Comparison of ENCODE assay signal across 22 cellular contexts in genomic region chr6:42707595-42707994, GRCh38. TPM values are rescaled to one million over a fixed set of nuclear protein-coding genes. Genes with fewer than 3 reads are reported as not detected.
A peak's percentile ranks its signal among the peaks of the same experiment; 100 is the strongest.
DNase-seq lines count a peak whose midpoint lies in the region; ATAC-seq and TF ChIP-seq lines count a peak whose summit lies in the region.
"Had no signal": no experiment of that assay in that cellular context is flagged by ENCODE, and none has a peak within 500 bp of the region (broad histone marks: within the 10 kb centered on the region; RNA-seq: fewer than 3 reads in every experiment).

No MANE protein-coding gene starts in this region.

- H3K27me3 Mint-ChIP-seq in activated CD8-positive, alpha-beta memory T cell treated with anti-CD3 and anti-CD28 coated beads, Interleukin-2, amount 10 ng/mL, durations not matched to agents 7 days and 5 days = no peaks in the 10 kb centered on the region
- H3K27me3 Mint-ChIP-seq in activated naive CD8-positive, alpha-beta T cell = no peaks in the 10 kb centered on the region
- no peaks in the 10 kb centered on the region for H3K27me3 Mint-ChIP-seq in activated naive CD8-positive, alpha-beta T cell treated with anti-CD3 and anti-CD28 coated beads for 36 hours
- H3K27me3 Mint-ChIP-seq in chondrocyte (ENCODE audit: low read depth) = no peaks in the 10 kb centered on the region
- H3K27me3 Mint-ChIP-seq: CD4-positive, alpha-beta T cell had no signal

- H3K4me1 ChIP-seq in right cardiac atrium (ENCODE audit: control insufficient read depth, insufficient read depth, low read length) = no peaks in the 10 kb centered on the region

- CTCF ChIA-PET in activated CD8-positive, alpha-beta memory T cell treated with anti-CD3 and anti-CD28 coated beads, Interleukin-2, amount 10 ng/mL, durations not matched to agents 7 days and 5 days (lab: Charles Lee) = interaction anchor here (0.5 kb wide), 2 partner anchors 12 to 166 kb away, joined by 3 read pairs; no protein-coding TSS in a partner anchor

- peaks cover 8% of the 10 kb centered on the region for H3K9me3 Mint-ChIP-seq in activated CD8-positive, alpha-beta memory T cell treated with anti-CD3 and anti-CD28 coated beads, Interleukin-2, amount 10 ng/mL, durations not matched to agents 7 days and 5 days (ENCODE audit: low read depth)
- H3K9me3 Mint-ChIP-seq in activated naive CD8-positive, alpha-beta T cell (ENCODE audit: low read depth) = no peaks in the 10 kb centered on the region
- peaks cover 4% of the 10 kb centered on the region for H3K9me3 Mint-ChIP-seq in activated naive CD8-positive, alpha-beta T cell treated with anti-CD3 and anti-CD28 coated beads for 36 hours
- H3K9me3 Mint-ChIP-seq in chondrocyte (ENCODE audit: low read depth) = peaks cover 9% of the 10 kb centered on the region
- no peaks in the 10 kb centered on the region for H3K9me3 Mint-ChIP-seq in stimulated activated effector memory CD8-positive, alpha-beta T cell treated with anti-CD3 and anti-CD28 coated beads, Interleukin-12 subunit alpha, Interleukin-12 subunit beta, amount 100 ng/mL, for 72 hours
- H3K9me3 Mint-ChIP-seq: CD4-positive, alpha-beta T cell had no signal

- H3K9me3 ChIP-seq in right cardiac atrium (ENCODE audit: control insufficient read depth, low read length) = no peaks in the 10 kb centered on the region

- no peak overlapping the region for H3K4me3 Mint-ChIP-seq in activated CD8-positive, alpha-beta memory T cell treated with anti-CD3 and anti-CD28 coated beads, Interleukin-2, amount 10 ng/mL, durations not matched to agents 7 days and 5 days
- H3K4me3 Mint-ChIP-seq in activated naive CD8-positive, alpha-beta T cell = no peak overlapping the region
- H3K4me3 Mint-ChIP-seq in activated naive CD8-positive, alpha-beta T cell treated with anti-CD3 and anti-CD28 coated beads for 36 hours = no peak overlapping the region
- H3K4me3 Mint-ChIP-seq in chondrocyte (ENCODE audit: unreplicated experiment) = no peak overlapping the region
- H3K4me3 Mint-ChIP-seq in stimulated activated effector memory CD8-positive, alpha-beta T cell treated with anti-CD3 and anti-CD28 coated beads, Interleukin-12 subunit alpha, Interleukin-12 subunit beta, amount 100 ng/mL, for 72 hours = no peak overlapping the region
- H3K4me3 Mint-ChIP-seq: B cell; CD4-positive, alpha-beta T cell; CD8-positive, alpha-beta memory T cell had no signal

- H3K27ac Mint-ChIP-seq in activated CD8-positive, alpha-beta memory T cell treated with anti-CD3 and anti-CD28 coated beads, Interleukin-2, amount 10 ng/mL, durations not matched to agents 7 days and 5 days = no peak overlapping the region
- peak overlapping the region; percentile 34 for H3K27ac Mint-ChIP-seq in activated naive CD8-positive, alpha-beta T cell
- no peak overlapping the region for H3K27ac Mint-ChIP-seq in activated naive CD8-positive, alpha-beta T cell treated with anti-CD3 and anti-CD28 coated beads for 36 hours
- no peak overlapping the region for H3K27ac Mint-ChIP-seq in chondrocyte (ENCODE audit: unreplicated experiment)
- H3K27ac Mint-ChIP-seq in stimulated activated effector memory CD8-positive, alpha-beta T cell treated with anti-CD3 and anti-CD28 coated beads, Interleukin-12 subunit alpha, Interleukin-12 subunit beta, amount 100 ng/mL, for 72 hours = no peak overlapping the region
- H3K27ac Mint-ChIP-seq: B cell; CD4-positive, alpha-beta T cell had no signal

- no peak for DNase-seq in activated CD8-positive, alpha-beta memory T cell treated with anti-CD3 and anti-CD28 coated beads, Interleukin-2, amount 10 ng/mL, durations not matched to agents 7 days and 5 days
- DNase-seq in activated CD8-positive, alpha-beta memory T cell treated with anti-CD3 and anti-CD28 coated beads, Interleukin-2, amount 50 U/mL, for 48 hours = no peak
- DNase-seq in activated naive CD8-positive, alpha-beta T cell treated with anti-CD3 and anti-CD28 coated beads for 36 hours = no peak
- DNase-seq in chondrocyte (ENCODE audit: low spot score) (peak; percentile 46), NCI-H446 treated with DMSO at 0.1 percent for 48 hours (lab: John Stamatoyannopoulos, UW) (no peak), right cardiac atrium (no peak)
- no peak for DNase-seq in stimulated activated effector memory CD8-positive, alpha-beta T cell treated with anti-CD3 and anti-CD28 coated beads, Interleukin-12 subunit alpha, Interleukin-12 subunit beta, amount 100 ng/mL, for 72 hours (ENCODE audit: low spot score in 2 of 2)
- DNase-seq: CD4-positive, alpha-beta T cell; CD8-positive, alpha-beta memory T cell; DMS 273 treated with DMSO at 0.1 percent for 48 hours; DMS79; EL; GDM1; GM23248; H7; HCEC 1CT had no signal

- no peak for TF ChIP-seq CTCF in chondrocyte (IDR thresholded peaks at IDR 0.05)

- no peak overlapping the region for H3K4me3 ChIP-seq in right cardiac atrium (ENCODE audit: low read length)
- H3K4me3 ChIP-seq: BLaER1, GM12878, GM23248 had no signal

- no peaks in the 10 kb centered on the region for H3K27me3 ChIP-seq in right cardiac atrium (ENCODE audit: control insufficient read depth, insufficient read depth)
- H3K27me3 ChIP-seq: BLaER1 had no signal

- no peak overlapping the region for H3K27ac ChIP-seq in right cardiac atrium (ENCODE audit: low read length)
- H3K27ac ChIP-seq: 22Rv1, BLaER1, C4-2B, GM23248 had no signal

- 95% methylated on average over 7 of the region's 7 CpGs for WGBS in right cardiac atrium

- intact Hi-C loops in right cardiac atrium (cut with DNase I) = no loop called here

- peaks cover 7% of the 10 kb centered on the region for H3K4me1 Mint-ChIP-seq in activated CD8-positive, alpha-beta memory T cell treated with anti-CD3 and anti-CD28 coated beads, Interleukin-2, amount 10 ng/mL, durations not matched to agents 7 days and 5 days
- peaks cover 3% of the 10 kb centered on the region for H3K4me1 Mint-ChIP-seq in activated naive CD8-positive, alpha-beta T cell (ENCODE audit: low read depth)
- H3K4me1 Mint-ChIP-seq in activated naive CD8-positive, alpha-beta T cell treated with anti-CD3 and anti-CD28 coated beads for 36 hours = peaks cover 6% of the 10 kb centered on the region
- H3K4me1 Mint-ChIP-seq in chondrocyte (ENCODE audit: low read depth) = peaks cover 5% of the 10 kb centered on the region
- H3K4me1 Mint-ChIP-seq in stimulated activated effector memory CD8-positive, alpha-beta T cell treated with anti-CD3 and anti-CD28 coated beads, Interleukin-12 subunit alpha, Interleukin-12 subunit beta, amount 100 ng/mL, for 72 hours = peaks cover 8% of the 10 kb centered on the region
- H3K4me1 Mint-ChIP-seq: B cell; CD8-positive, alpha-beta memory T cell had no signal

- peak; percentile 55 for ATAC-seq in activated CD8-positive, alpha-beta memory T cell treated with anti-CD3 and anti-CD28 coated beads, Interleukin-2, amount 10 ng/mL, durations not matched to agents 7 days and 5 days
- peak; percentile 67 for ATAC-seq in stimulated activated effector memory CD8-positive, alpha-beta T cell treated with anti-CD3 and anti-CD28 coated beads, Interleukin-12 subunit alpha, Interleukin-12 subunit beta, amount 100 ng/mL, for 72 hours
- ATAC-seq in right cardiac atrium = no peak
- ATAC-seq: GM12878 had no signal

- peaks cover 8% of the 10 kb centered on the region for H3K36me3 Mint-ChIP-seq in activated CD8-positive, alpha-beta memory T cell treated with anti-CD3 and anti-CD28 coated beads, Interleukin-2, amount 10 ng/mL, durations not matched to agents 7 days and 5 days
- no peaks in the 10 kb centered on the region for H3K36me3 Mint-ChIP-seq in activated naive CD8-positive, alpha-beta T cell
- H3K36me3 Mint-ChIP-seq in activated naive CD8-positive, alpha-beta T cell treated with anti-CD3 and anti-CD28 coated beads for 36 hours = no peaks in the 10 kb centered on the region
- peaks cover 3% of the 10 kb centered on the region for H3K36me3 Mint-ChIP-seq in chondrocyte (ENCODE audit: low read depth)
- H3K36me3 Mint-ChIP-seq in stimulated activated effector memory CD8-positive, alpha-beta T cell treated with anti-CD3 and anti-CD28 coated beads, Interleukin-12 subunit alpha, Interleukin-12 subunit beta, amount 100 ng/mL, for 72 hours = no peaks in the 10 kb centered on the region

RNA-seq across cellular contexts. Expression of gene PRPH2, which starts 14.8 kb away (rescaled TPM):
- under 1 TPM in 1 of 2 experiments, not detected in 1; 0.07 TPM for total RNA-seq in activated CD8-positive, alpha-beta memory T cell treated with anti-CD3 and anti-CD28 coated beads, Interleukin-2, amount 10 ng/mL, durations not matched to agents 7 days and 5 days
- total RNA-seq in activated naive CD8-positive, alpha-beta T cell treated with anti-CD3 and anti-CD28 coated beads for 36 hours = under 1 TPM in 1 of 2 experiments, not detected in 1; 0.06 TPM
- total RNA-seq in chondrocyte (not detected in 3 replicates), right cardiac atrium (1 to 10 TPM; 1.2 to 2.5 (median 1.8) TPM)
- polyA plus RNA-seq in right cardiac atrium = 0.45 TPM
- total RNA-seq: GM12878 had no signal

RNA-seq across cellular contexts. Expression of gene TBCC, which starts 38.3 kb away (rescaled TPM):
- 10 to 100 TPM; 29.8 to 35.5 TPM for total RNA-seq in activated CD8-positive, alpha-beta memory T cell treated with anti-CD3 and anti-CD28 coated beads, Interleukin-2, amount 10 ng/mL, durations not matched to agents 7 days and 5 days
- 10 to 100 TPM; 16.8 to 18.3 TPM for total RNA-seq in activated naive CD8-positive, alpha-beta T cell treated with anti-CD3 and anti-CD28 coated beads for 36 hours
- total RNA-seq in chondrocyte (17.5 to 19.3 TPM (median 18.4 TPM) in 3 replicates), right cardiac atrium (10 to 100 TPM; 13.9 to 15.3 (median 14.8) TPM)
- 18.2 TPM for polyA plus RNA-seq in right cardiac atrium

Comparison
In these comparisons a context has a peak if more than half of its experiments do, and no peak if none do; other contexts are left out.
1. ATAC-seq: peak in activated CD8-positive, alpha-beta memory T cell treated with anti-CD3 and anti-CD28 coated beads, Interleukin-2, amount 10 ng/mL, durations not matched to agents 7 days and 5 days (single experiment) and stimulated activated effector memory CD8-positive, alpha-beta T cell treated with anti-CD3 and anti-CD28 coated beads, Interleukin-12 subunit alpha, Interleukin-12 subunit beta, amount 100 ng/mL, for 72 hours (single experiment); none in right cardiac atrium (0 of 2).